In the genomic region with DNA sequence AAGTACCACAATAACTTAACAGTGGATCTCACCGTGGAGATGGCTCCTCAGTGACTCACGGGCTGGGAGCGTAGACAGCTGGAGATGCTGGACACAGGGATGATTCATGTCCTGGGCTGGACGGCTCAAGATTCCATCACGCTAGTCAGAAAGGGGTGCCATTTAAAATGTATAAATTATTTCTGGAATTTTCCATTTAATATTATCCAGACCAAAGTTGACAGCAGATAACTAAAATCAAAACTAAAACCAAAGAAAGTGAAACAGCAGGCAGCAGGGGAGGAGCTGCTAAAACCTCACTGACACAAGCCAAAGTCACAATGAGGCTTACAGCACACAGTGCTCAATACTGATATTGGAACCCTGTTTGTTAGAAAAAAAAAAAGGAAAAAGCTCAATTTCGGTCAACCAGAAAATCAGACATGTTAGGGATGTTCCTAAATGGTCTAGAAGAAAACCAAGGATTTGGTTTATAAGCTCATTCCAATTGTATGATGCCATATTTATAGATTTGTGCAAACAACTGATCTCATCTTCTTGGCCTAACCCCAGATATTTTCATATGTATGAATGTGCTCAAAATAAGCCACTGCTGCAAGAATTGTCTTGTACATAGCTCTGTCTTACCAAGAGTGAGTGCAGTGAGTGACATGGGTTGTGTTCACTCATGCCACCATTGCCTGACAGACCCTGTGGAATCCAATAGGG, we compare ENCODE assay signal across 8 cellular contexts.
DNase-seq lines count a peak whose midpoint lies in the region; ATAC-seq and TF ChIP-seq lines count a peak whose summit lies in the region.

No MANE protein-coding gene starts in this region.

- no peak for TF ChIP-seq CTCF in fibroblast of villous mesenchyme (IDR thresholded peaks at IDR 0.05; ENCODE audit: insufficient read depth, low read depth, low read length)

- H3K27ac ChIP-seq in skin epidermis = peak overlapping the region in 13 of 21 experiments; percentile 11 to 69 (median 43)

- peak; percentile 12 for DNase-seq in activated naive CD4-positive, alpha-beta T cell treated with Interleukin-2 at 50 U/mL for 16 hours
- no peak for DNase-seq in activated naive CD4-positive, alpha-beta T cell (lab: John Stamatoyannopoulos, UW)
- DNase-seq in SW480 (ENCODE audit: low spot score) (peak; percentile 43), fibroblast of villous mesenchyme (ENCODE audit: low read depth) (peak; percentile 91), OCI-M1 (lab: John Stamatoyannopoulos, UW) (no peak), DMS 273 (lab: John Stamatoyannopoulos, UW; ENCODE audit: unreplicated experiment) (no peak)

- peak overlapping the region; percentile 22 for H3K4me3 ChIP-seq in fibroblast of villous mesenchyme (ENCODE audit: low read depth, low read length)
- H3K4me3 ChIP-seq in skin epidermis = peak overlapping the region in 5 of 7 experiments; percentile 8 to 20 (median 15)

- ATAC-seq in HG02938 (IDR thresholded peaks at IDR 0.05; ENCODE audit: unreplicated experiment) = peak; percentile 81

Comparison
In these comparisons a context has a peak if more than half of its experiments do, and no peak if none do; other contexts are left out.
1. DNase-seq: peak in activated naive CD4-positive, alpha-beta T cell treated with Interleukin-2 at 50 U/mL for 16 hours (single experiment), SW480 (single experiment) and fibroblast of villous mesenchyme (single experiment); none in activated naive CD4-positive, alpha-beta T cell (0 of 4), OCI-M1 (single experiment) and DMS 273 (single experiment).